26 cellular contexts compared by ENCODE assay signal in the genomic region with DNA sequence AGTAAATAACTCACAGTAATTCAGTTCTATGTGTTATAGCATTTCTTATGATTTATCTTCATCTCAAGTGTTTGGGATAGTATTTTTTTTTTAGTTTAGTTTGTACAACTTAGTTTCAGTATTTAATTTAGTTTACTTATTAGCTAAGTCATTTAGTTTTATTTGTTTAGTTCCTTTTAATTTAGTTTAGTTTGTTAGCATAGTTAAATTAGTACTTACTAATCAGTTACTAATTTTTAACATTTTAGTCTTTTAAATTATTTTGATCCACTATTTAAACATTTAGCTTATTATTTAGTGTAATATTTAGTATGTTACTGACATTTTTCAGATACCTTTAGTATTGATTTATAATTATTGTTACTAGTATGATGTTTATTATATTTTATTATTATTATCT.
A peak's percentile ranks its signal among the peaks of the same experiment; 100 is the strongest.
DNase-seq lines count a peak whose midpoint lies in the region; ATAC-seq, FAIRE-seq and TF ChIP-seq lines count a peak whose summit lies in the region.
"Had no signal": no experiment of that assay in that cellular context is flagged by ENCODE, and none has a peak within 500 bp of the region (broad histone marks: within the 10 kb centered on the region; RNA-seq: fewer than 3 reads in every experiment).

No MANE protein-coding gene starts in this region.

- no peaks in the 10 kb centered on the region for H3K4me1 ChIP-seq in kidney (ENCODE audit: control insufficient read depth in 1 of 2, insufficient read depth in 1 of 2, low read depth in 1 of 2, low read length in 2 of 2)
- H3K4me1 ChIP-seq: A549, BE2C had no signal

- no peak for TF ChIP-seq CTCF in kidney (IDR thresholded peaks at IDR 0.05; ENCODE audit: borderline replicate concordance, extremely low read depth, insufficient read depth)

- H3K4me1 Mint-ChIP-seq in activated T-cell treated with anti-CD3 and anti-CD28 coated beads, Interleukin-2, amount 50 U/mL, for 4 hours (ENCODE audit: low read depth) = no peaks in the 10 kb centered on the region
- H3K4me1 Mint-ChIP-seq: CD8-positive, alpha-beta memory T cell; GM23338; H9 had no signal

- H3K4me3 ChIP-seq in kidney (ENCODE audit: low read length in 2 of 2) = no peak overlapping the region
- H3K4me3 ChIP-seq: A549; BLaER1 treated with 17β-estradiol and CSF1 and Interleukin-3, amounts not matched to agents 10 nM and 100 nM; GM12878; GM23338 had no signal

- DNase-seq in RCC 7860 (ENCODE audit: low spot score) (no peak), kidney (no peak), HK-2 (ENCODE audit: unreplicated experiment) (no peak)
- no peak for DNase-seq in activated CD4-positive, alpha-beta T cell treated with anti-CD3 and anti-CD28 coated beads for 48 hours
- DNase-seq in activated T-cell treated with anti-CD3 and anti-CD28 coated beads, Interleukin-2, amount 50 U/mL, for 4 hours = no peak
- DNase-seq: ACHN; AML-193; BE2C; CD4-positive, alpha-beta T cell; CD8-positive, alpha-beta memory T cell; DMS 273 treated with DMSO at 0.1 percent for 48 hours; DMS53; DMS79 treated with DMSO at 0.1 percent for 48 hours; H9; HFFc6 had no signal

- no peak overlapping the region for H3K9ac ChIP-seq in kidney (ENCODE audit: low read length in 2 of 2)
- H3K9ac ChIP-seq: BLaER1 treated with 17β-estradiol and CSF1 and Interleukin-3, amounts not matched to agents 10 nM and 100 nM had no signal

- H3K27me3 Mint-ChIP-seq in activated T-cell treated with anti-CD3 and anti-CD28 coated beads, Interleukin-2, amount 50 U/mL, for 4 hours (ENCODE audit: low read depth) = peaks cover 1% of the 10 kb centered on the region

- peaks cover 14% of the 10 kb centered on the region for H3K9me3 Mint-ChIP-seq in activated T-cell treated with anti-CD3 and anti-CD28 coated beads, Interleukin-2, amount 50 U/mL, for 4 hours

- intact Hi-C loops in kidney (cut with DNase I) = no loop called here

- H3K4me3 Mint-ChIP-seq in activated T-cell treated with anti-CD3 and anti-CD28 coated beads, Interleukin-2, amount 50 U/mL, for 4 hours = no peak overlapping the region
- H3K4me3 Mint-ChIP-seq: CD4-positive, alpha-beta T cell; CD8-positive, alpha-beta memory T cell; GM23338; H9; HFFc6 had no signal

- no peaks in the 10 kb centered on the region for H3K36me3 ChIP-seq in kidney (ENCODE audit: control insufficient read depth in 1 of 2, insufficient read depth in 2 of 2, low read length in 2 of 2)
- H3K36me3 ChIP-seq: BE2C; BLaER1 treated with 17β-estradiol and CSF1 and Interleukin-3, amounts not matched to agents 10 nM and 100 nM had no signal

- no peaks in the 10 kb centered on the region for H3K36me3 Mint-ChIP-seq in activated T-cell treated with anti-CD3 and anti-CD28 coated beads, Interleukin-2, amount 50 U/mL, for 4 hours (ENCODE audit: insufficient read depth)
- H3K36me3 Mint-ChIP-seq: CD14-positive monocyte had no signal

- peaks cover 0 to 5% of the 10 kb centered on the region in 2 donors for H3K9me3 ChIP-seq in kidney (ENCODE audit: control insufficient read depth in 1 of 2, low read length in 2 of 2)
- H3K9me3 ChIP-seq: BE2C had no signal

- ATAC-seq in HG03097 (IDR thresholded peaks at IDR 0.05; ENCODE audit: low FRiP score, unreplicated experiment) = no peak
- no peak for ATAC-seq in activated T-cell treated with anti-CD3 and anti-CD28 coated beads, Interleukin-2, amount 50 U/mL, for 4 hours
- ATAC-seq: A549, GM12878, GM23338, HCT116 had no signal

- no peak overlapping the region for H3K27ac ChIP-seq in kidney (ENCODE audit: low read depth in 2 of 2, low read length in 2 of 2)
- H3K27ac ChIP-seq: 22Rv1; A549; BLaER1 treated with 17β-estradiol and CSF1 and Interleukin-3, amounts not matched to agents 10 nM and 100 nM had no signal

- FAIRE-seq in A204.1 (lab: Jason Lieb, UNC) = peak; percentile 92
- peak; percentile 78 for FAIRE-seq in RCC 7860 (lab: Jason Lieb, UNC)
- FAIRE-seq in endometrium (lab: Jason Lieb, UNC) = peak; percentile 37
- peak; percentile 89 for FAIRE-seq in kidney (lab: Jason Lieb, UNC)
- FAIRE-seq: A549, GM12878, GM18507 had no signal
